In the genomic region with DNA sequence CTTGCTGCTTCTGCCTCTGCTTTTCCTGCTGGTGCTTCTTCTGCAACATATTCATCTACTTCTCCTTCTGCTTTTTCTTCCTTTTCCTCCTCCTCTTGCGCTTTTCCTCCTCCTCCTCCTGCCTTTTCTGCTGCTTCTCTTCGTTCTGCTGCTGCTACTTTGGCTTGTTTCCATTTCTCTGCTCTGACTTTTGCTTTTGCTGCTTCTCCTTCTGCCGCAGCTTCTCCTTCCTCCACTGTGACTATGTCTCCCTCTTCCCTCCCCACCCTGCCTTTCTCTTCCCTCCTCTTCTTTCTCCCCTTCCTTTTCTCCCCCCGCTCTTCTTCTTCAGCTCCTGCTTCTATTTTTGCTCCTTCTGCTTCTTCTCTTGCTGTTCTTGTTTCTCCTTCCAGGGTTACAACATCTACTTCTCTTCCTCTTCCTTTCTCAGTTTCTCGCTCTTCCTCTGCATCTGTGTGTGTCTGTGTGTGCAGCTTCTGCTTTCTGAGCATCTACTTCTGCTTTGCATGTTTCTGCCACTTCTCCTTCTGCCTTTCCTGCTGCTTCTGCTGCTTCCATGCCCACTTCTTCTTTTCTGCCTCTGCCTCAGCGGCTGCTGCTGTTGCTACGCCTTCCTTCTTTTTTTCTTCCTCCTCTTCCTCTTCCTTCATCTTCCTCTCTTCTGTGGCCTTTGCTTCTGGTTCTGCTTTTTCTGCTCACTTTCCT, we compare ENCODE assay signal across 14 cellular contexts. TPM values are rescaled to one million over a fixed set of nuclear protein-coding genes. Genes with fewer than 3 reads are reported as not detected.
DNase-seq lines count a peak whose midpoint lies in the region; ATAC-seq, FAIRE-seq and TF ChIP-seq lines count a peak whose summit lies in the region.
"Had no signal": no experiment of that assay in that cellular context is flagged by ENCODE, and none has a peak within 500 bp of the region (broad histone marks: within the 10 kb centered on the region; RNA-seq: fewer than 3 reads in every experiment).

No MANE protein-coding gene starts in this region.

- H3K9ac ChIP-seq in GM12878 (ENCODE audit: control insufficient read depth, insufficient read depth, low read length) = no peak overlapping the region

- intact Hi-C loops in GM12878 (cut with micrococcal nuclease; ENCODE audit: unreplicated experiment) = no loop called here
- intact Hi-C loops in Right ventricle myocardium inferior (cut with DNase I) = no loop called here

- no peak overlapping the region for H3K27ac ChIP-seq in GM12878 (ENCODE audit: control insufficient read depth, insufficient read depth)
- H3K27ac ChIP-seq: C4-2B, cardiac muscle cell had no signal

- H3K79me2 ChIP-seq in GM12878 (ENCODE audit: control insufficient read depth, insufficient read depth, low read length) = no peaks in the 10 kb centered on the region

- WGBS in GM12878 (ENCODE audit: insufficient coverage, insufficient replicate concordance, low lambda C conversion rate, missing lambda C conversion rate) = 0% methylated on average over 7 of the region's 7 CpGs

- H3K27me3 ChIP-seq in GM12878 (replicated peaks in 1 of 2; ENCODE audit: control insufficient read depth in 2 of 2, insufficient read depth in 2 of 2, low read length in 1 of 2) = peaks cover 0 to 3% of the 10 kb centered on the region in 2 experiments; a peak in 1 of 4 replicates
- H3K27me3 ChIP-seq: upper lobe of left lung had no signal

- in situ Hi-C loops in GM12878 (cut with MboI) = no loop called here

- RAD21 ChIA-PET in GM12878 (lab: Charles Lee; ENCODE audit: unreplicated experiment) = no interaction called here

- CTCF ChIA-PET in GM12878 (lab: Yijun Ruan, JAX) = interaction anchor here (1.2 to 2.0 kb wide), 2 partner anchors 8 to 54 kb away, joined by 3 to 7 read pairs; no protein-coding TSS in a partner anchor

- TF ChIP-seq RAD21 in GM12878 (IDR thresholded peaks at IDR 0.05; ENCODE audit: insufficient read depth, low read depth, low read length) = no peak

- H2AFZ ChIP-seq in GM12878 (ENCODE audit: control insufficient read depth, low read depth, low read length) = no peak overlapping the region

- TF ChIP-seq POLR2A in GM12878 (IDR thresholded peaks at IDR 0.05; ENCODE audit: low read depth, low read length) = no peak

- H4K20me1 ChIP-seq in GM12878 (ENCODE audit: control insufficient read depth, insufficient read depth) = no peaks in the 10 kb centered on the region

- TF ChIP-seq EP300 in GM12878 (IDR thresholded peaks at IDR 0.05; ENCODE audit: borderline replicate concordance in 1 of 2, control insufficient read depth in 1 of 2, low read depth in 2 of 2, low read length in 2 of 2) = no peak

- SMC1A ChIA-PET in GM12878 (lab: Charles Lee; ENCODE audit: uncharacterized antibody, unreplicated experiment) = no interaction called here

- H3K4me1 ChIP-seq in GM12878 (ENCODE audit: control insufficient read depth, insufficient read depth, low read length) = peaks cover 15% of the 10 kb centered on the region

- ATAC-seq in GM21619 (IDR thresholded peaks at IDR 0.05; ENCODE audit: unreplicated experiment) (peak; percentile 70), GM12878 (peak; percentile 42; the same call in 2 of the 3 replicates), Right ventricle myocardium inferior (no peak)
- ATAC-seq: activated T-helper 17 cell treated with anti-CD3 and anti-CD28 coated beads, Interleukin-2, amount 50 U/mL, for 72 hours had no signal

- H3K9me3 ChIP-seq in GM12878 (replicated peaks; ENCODE audit: control insufficient read depth, insufficient read depth, low read length) = no peaks in the 10 kb centered on the region; the same call in 1 of the 3 replicates

- no peak for FAIRE-seq in GM12878 (lab: Jason Lieb, UNC)

- peak; percentile 99 for DNase-seq in GF-D8 (lab: John Stamatoyannopoulos, UW)
- DNase-seq in MV-4-11 (lab: John Stamatoyannopoulos, UW) = peak; percentile 99
- peak; percentile 20 for DNase-seq in GM12878 (ENCODE audit: low read depth, low spot score)
- no peak for DNase-seq in activated CD4-positive, alpha-beta T cell treated with anti-CD3 and anti-CD28 coated beads, Interleukin-2, amount 50 U/mL, for 4 hours
- no peak for DNase-seq in DMS 273 (lab: John Stamatoyannopoulos, UW; ENCODE audit: unreplicated experiment)
- no peak for DNase-seq in COR-L47 (lab: John Stamatoyannopoulos, UW)
- no peak for DNase-seq in Right ventricle myocardium inferior (ENCODE audit: missing footprints)
- DNase-seq: immature natural killer cell, NCI-H2029 treated with DMSO at 0.1 percent for 48 hours, upper lobe of left lung had no signal

- no peaks in the 10 kb centered on the region for H3K36me3 ChIP-seq in GM12878 (ENCODE audit: control insufficient read depth in 2 of 2, insufficient read depth in 2 of 2, low read length in 1 of 2)
- H3K36me3 ChIP-seq: cardiac muscle cell, upper lobe of left lung had no signal

- no TSS peak for BruUV-seq in GM12878 (replicated peaks; lab: Mats Ljungman, UMichigan)

- POLR2A ChIA-PET in GM12878 (lab: Charles Lee) = interaction anchor here (0.6 kb wide), 2 partner anchors 283 to 378 kb away, joined by 3 to 4 read pairs; no protein-coding TSS in a partner anchor

- no peak for TF ChIP-seq CTCF in GM12878 (IDR thresholded peaks at IDR 0.05 in 2 of 3, conservative IDR thresholded peaks at IDR 0.05 in 1 of 3; ENCODE audit: control insufficient read depth in 2 of 3, extremely low read depth in 1 of 3, insufficient read depth in 1 of 3, low read depth in 3 of 3, low read length in 3 of 3)

- peak overlapping the region; percentile 15 for H3K4me2 ChIP-seq in GM12878 (ENCODE audit: control insufficient read depth, insufficient read depth)

- peak overlapping the region; percentile 20 for H3K4me3 ChIP-seq in GM12878
- H3K4me3 ChIP-seq: cardiac muscle cell, upper lobe of left lung had no signal

TF ChIP-seq in GM12878, 131 proteins besides CTCF, POLR2A, EP300 and RAD21:
- TF ChIP-seq NFXL1 (IDR thresholded peaks at IDR 0.05; ENCODE audit: borderline replicate concordance) (no peak), NR2C2 (IDR thresholded peaks at IDR 0.05; ENCODE audit: borderline replicate concordance, control insufficient read depth, insufficient read length, low read depth) (no peak), TBL1XR1 (IDR thresholded peaks at IDR 0.05; ENCODE audit: low read depth, low read length) (no peak), ETV6 (conservative IDR thresholded peaks at IDR 0.05 in 1 of 2, IDR thresholded peaks at IDR 0.05 in 1 of 2; ENCODE audit: borderline replicate concordance in 1 of 2, low read depth in 1 of 2) (peak in 1 of 2 experiments; percentile 86; a peak in 2 of 4 replicates), KAT2A (conservative IDR thresholded peaks at IDR 0.05; ENCODE audit: control insufficient read depth, low read depth, low read length) (no peak), NRF1 (conservative IDR thresholded peaks at IDR 0.05; ENCODE audit: low read depth, low read length) (no peak), IKZF2 (IDR thresholded peaks at IDR 0.05) (peak; percentile 55 to 57), CHD2 (IDR thresholded peaks at IDR 0.05; ENCODE audit: borderline replicate concordance, low read depth, low read length) (no peak), SPI1 (IDR thresholded peaks at IDR 0.05; ENCODE audit: borderline replicate concordance, insufficient read depth, low read depth, low read length) (peak; percentile 86), KDM1A (IDR thresholded peaks at IDR 0.05; ENCODE audit: borderline replicate concordance) (no peak)
- TF ChIP-seq, protein P1, sequence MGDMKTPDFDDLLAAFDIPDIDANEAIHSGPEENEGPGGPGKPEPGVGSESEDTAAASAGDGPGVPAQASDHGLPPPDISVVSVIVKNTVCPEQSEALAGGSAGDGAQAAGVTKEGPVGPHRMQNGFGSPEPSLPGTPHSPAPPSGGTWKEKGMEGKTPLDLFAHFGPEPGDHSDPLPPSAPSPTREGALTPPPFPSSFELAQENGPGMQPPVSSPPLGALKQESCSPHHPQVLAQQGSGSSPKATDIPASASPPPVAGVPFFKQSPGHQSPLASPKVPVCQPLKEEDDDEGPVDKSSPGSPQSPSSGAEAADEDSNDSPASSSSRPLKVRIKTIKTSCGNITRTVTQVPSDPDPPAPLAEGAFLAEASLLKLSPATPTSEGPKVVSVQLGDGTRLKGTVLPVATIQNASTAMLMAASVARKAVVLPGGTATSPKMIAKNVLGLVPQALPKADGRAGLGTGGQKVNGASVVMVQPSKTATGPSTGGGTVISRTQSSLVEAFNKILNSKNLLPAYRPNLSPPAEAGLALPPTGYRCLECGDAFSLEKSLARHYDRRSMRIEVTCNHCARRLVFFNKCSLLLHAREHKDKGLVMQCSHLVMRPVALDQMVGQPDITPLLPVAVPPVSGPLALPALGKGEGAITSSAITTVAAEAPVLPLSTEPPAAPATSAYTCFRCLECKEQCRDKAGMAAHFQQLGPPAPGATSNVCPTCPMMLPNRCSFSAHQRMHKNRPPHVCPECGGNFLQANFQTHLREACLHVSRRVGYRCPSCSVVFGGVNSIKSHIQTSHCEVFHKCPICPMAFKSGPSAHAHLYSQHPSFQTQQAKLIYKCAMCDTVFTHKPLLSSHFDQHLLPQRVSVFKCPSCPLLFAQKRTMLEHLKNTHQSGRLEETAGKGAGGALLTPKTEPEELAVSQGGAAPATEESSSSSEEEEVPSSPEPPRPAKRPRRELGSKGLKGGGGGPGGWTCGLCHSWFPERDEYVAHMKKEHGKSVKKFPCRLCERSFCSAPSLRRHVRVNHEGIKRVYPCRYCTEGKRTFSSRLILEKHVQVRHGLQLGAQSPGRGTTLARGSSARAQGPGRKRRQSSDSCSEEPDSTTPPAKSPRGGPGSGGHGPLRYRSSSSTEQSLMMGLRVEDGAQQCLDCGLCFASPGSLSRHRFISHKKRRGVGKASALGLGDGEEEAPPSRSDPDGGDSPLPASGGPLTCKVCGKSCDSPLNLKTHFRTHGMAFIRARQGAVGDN (IDR thresholded peaks at IDR 0.05) = no peak

RNA-seq across cellular contexts. Expression of a gene that starts 51.4 kb away (rescaled TPM):
- 0.56 and 0.66 TPM in 2 replicates for total RNA-seq in GM12878 (2013; cell fraction: nucleolus; rRNA removed)
- total RNA-seq in GM12878 (2014; rRNA removed) (2.5 and 3.5 TPM in 2 replicates), GM12878 (2014; rRNA removed; fragmentation: Illumina TruSeq; extraction: Trizol) (0.88 and 0.94 TPM in 2 replicates), GM12878 (2021) (4.2 and 5.0 TPM in 2 replicates), Right ventricle myocardium inferior (15.7 TPM)
- 1.1 TPM for polyA plus RNA-seq in GM12878 (2011; ENCODE audit: low read depth)
- polyA plus RNA-seq in GM12878 (2011; rRNA removed) (0.92 and 1.0 TPM in 2 replicates), GM12878 (2014; fragmentation: Illumina TruSeq; extraction: Trizol) (0.41 and 1.00 TPM in 2 replicates), GM12878 (2014; fragmentation: Nextera tagmentation; extraction: Ambion mirVana) (under 1 TPM; 0.27 to 0.58 TPM), GM12878 (2014; rRNA removed) (3.7 and 4.8 TPM in 2 replicates), GM12878 (2016; fragmentation: Nextera tagmentation; extraction: Ambion mirVana) (1 to 10 TPM; 1.3 to 1.6 TPM)
- 1.5 and 2.5 TPM in 2 replicates for polyA plus RNA-seq in GM12878 (2011; cell fraction: cytosol; rRNA removed)
- 6.0 and 6.2 TPM in 2 replicates for polyA plus RNA-seq in GM12878 (2011; cell fraction: nucleus; rRNA removed)
- polyA plus RNA-seq in GM12878 (2012) = 5.4 and 5.6 TPM in 2 replicates
- 0.37 and 0.82 TPM in 2 replicates for polyA minus RNA-seq in GM12878 (2011; rRNA and poly(A)+ RNA removed)
- 1.5 and 1.7 TPM in 2 replicates for polyA minus RNA-seq in GM12878 (2011; cell fraction: cytosol; rRNA and poly(A)+ RNA removed)
- 1.9 and 4.5 TPM in 2 replicates for polyA minus RNA-seq in GM12878 (2011; cell fraction: nucleus; rRNA and poly(A)+ RNA removed)

Comparison
In these comparisons a context has a peak if more than half of its experiments do, and no peak if none do; other contexts are left out.
1. DNase-seq: peak in GF-D8 (single experiment), MV-4-11 (single experiment) and GM12878 (single experiment); none in activated CD4-positive, alpha-beta T cell treated with anti-CD3 and anti-CD28 coated beads, Interleukin-2, amount 50 U/mL, for 4 hours (0 of 2), DMS 273 (single experiment), COR-L47 (single experiment) and Right ventricle myocardium inferior (single experiment).